Comparison of ENCODE assay signal across 28 cellular contexts in genomic region chr3:123464211-123464610, GRCh38.
"Had no signal": no experiment of that assay in that cellular context is flagged by ENCODE, and none has a peak within 500 bp of the region (broad histone marks: within the 10 kb centered on the region; RNA-seq: fewer than 3 reads in every experiment).

No MANE protein-coding gene starts in this region.

- H3K4me3 ChIP-seq: stomach, suprapubic skin, testis, thoracic aorta, thyroid gland, tibial artery, tibial nerve, transverse colon, upper lobe of left lung, upper lobe of right lung, uterus, vagina had no signal

- H3K4me1 Mint-ChIP-seq: stimulated activated effector memory CD8-positive, alpha-beta T cell treated with anti-CD3 and anti-CD28 coated beads, Interleukin-12 subunit alpha, Interleukin-12 subunit beta, amount 100 ng/mL, for 72 hours; stimulated activated memory B cell treated with anti-CD40 and anti-IgM and Interleukin-4, amounts not matched to agents 10 μg/mL and 1 μg/mL and 100 μg/mL, for 72 hours; stimulated activated naive B cell treated with anti-CD40 and anti-IgM and Interleukin-4, amounts not matched to agents 10 μg/mL and 1 μg/mL and 100 μg/mL, for 72 hours; stimulated activated naive CD8-positive, alpha-beta T cell treated with anti-CD3 and anti-CD28 coated beads, Interleukin-15, amount 100 ng/mL, for 72 hours had no signal

- ATAC-seq: stimulated activated effector memory CD8-positive, alpha-beta T cell treated with anti-CD3 and anti-CD28 coated beads, Interleukin-12 subunit alpha, Interleukin-12 subunit beta, amount 100 ng/mL, for 72 hours; stimulated activated memory B cell treated with anti-CD40 and anti-IgM and Interleukin-4, amounts not matched to agents 10 μg/mL and 1 μg/mL and 100 μg/mL, for 72 hours; stimulated activated naive B cell treated with anti-CD40 and anti-IgM and Interleukin-4, amounts not matched to agents 10 μg/mL and 1 μg/mL and 100 μg/mL, for 72 hours; stimulated activated naive CD8-positive, alpha-beta T cell treated with anti-CD3 and anti-CD28 coated beads, Interleukin-15, amount 100 ng/mL, for 72 hours; stimulated activated naive CD8-positive, alpha-beta T cell treated with anti-CD3 and anti-CD28 coated beads, Interleukin-15, Interleukin-2, amounts not matched to agents 100 U/mL and 50 U/mL, for 24 hours; upper lobe of right lung had no signal

- H3K9me3 Mint-ChIP-seq: stimulated activated effector memory CD8-positive, alpha-beta T cell treated with anti-CD3 and anti-CD28 coated beads, Interleukin-12 subunit alpha, Interleukin-12 subunit beta, amount 100 ng/mL, for 72 hours; stimulated activated memory B cell treated with anti-CD40 and anti-IgM and Interleukin-4, amounts not matched to agents 10 μg/mL and 1 μg/mL and 100 μg/mL, for 72 hours; stimulated activated naive B cell treated with anti-CD40 and anti-IgM and Interleukin-4, amounts not matched to agents 10 μg/mL and 1 μg/mL and 100 μg/mL, for 72 hours; stimulated activated naive CD8-positive, alpha-beta T cell treated with anti-CD3 and anti-CD28 coated beads, Interleukin-15, amount 100 ng/mL, for 72 hours; stimulated activated naive CD8-positive, alpha-beta T cell treated with anti-CD3 and anti-CD28 coated beads, Interleukin-15, Interleukin-2, amounts not matched to agents 100 ng/mL and 50 ng/mL, for 24 hours; type B pancreatic cell had no signal

- H3K27me3 ChIP-seq: testis, thyroid gland, tibial artery, transverse colon, upper lobe of left lung, upper lobe of right lung, uterus, vagina had no signal

- H3K27ac ChIP-seq: stomach, suprapubic skin, testis, thoracic aorta, thyroid gland, tibial artery, tibial nerve, transverse colon, upper lobe of left lung, upper lobe of right lung, uterus, vagina had no signal

- H3K36me3 Mint-ChIP-seq: stimulated activated effector memory CD8-positive, alpha-beta T cell treated with anti-CD3 and anti-CD28 coated beads, Interleukin-12 subunit alpha, Interleukin-12 subunit beta, amount 100 ng/mL, for 72 hours; stimulated activated memory B cell treated with anti-CD40 and anti-IgM and Interleukin-4, amounts not matched to agents 10 μg/mL and 1 μg/mL and 100 μg/mL, for 72 hours; stimulated activated naive B cell treated with anti-CD40 and anti-IgM and Interleukin-4, amounts not matched to agents 10 μg/mL and 1 μg/mL and 100 μg/mL, for 72 hours; type B pancreatic cell had no signal

- DNase-seq: stimulated activated CD4-positive, alpha-beta T cell treated with anti-CD3 and anti-CD28 coated beads, Interleukin-2, amount 100 ng/mL, for 48 hours; stimulated activated CD4-positive, alpha-beta T cell treated with anti-CD3 and anti-CD28 coated beads, Interleukin-4, amount 100 ng/mL, for 1 hour; stimulated activated CD4-positive, alpha-beta T cell treated with anti-CD3 and anti-CD28 coated beads, Interleukin-4, amount 100 ng/mL, for 24 hours; stimulated activated CD4-positive, alpha-beta T cell treated with anti-CD3 and anti-CD28 coated beads, Interleukin-4, amount 100 ng/mL, for 4 hours; stimulated activated CD8-positive, alpha-beta memory T cell treated with anti-CD3 and anti-CD28 coated beads, Interleukin-4, amount 100 ng/mL, for 48 hours; stimulated activated naive B cell treated with anti-CD40 and anti-IgM and Interleukin-4, amounts not matched to agents 10 μg/mL and 1 μg/mL and 100 μg/mL, for 72 hours; stimulated activated naive CD4-positive, alpha-beta T cell; stimulated activated naive CD4-positive, alpha-beta T cell treated with Interleukin-2 at 50 U/mL for 16 hours; stimulated activated naive CD8-positive, alpha-beta T cell treated with anti-CD3 and anti-CD28 coated beads, Interleukin-15, amount 100 ng/mL, for 72 hours; stimulated activated naive CD8-positive, alpha-beta T cell treated with anti-CD3 and anti-CD28 coated beads, Interleukin-15, Interleukin-2, amounts not matched to agents 100 U/mL and 50 U/mL, for 24 hours; stomach; substantia nigra; testis; thyroid gland; tibial artery; transverse colon; trophoblast cell; upper lobe of left lung; upper lobe of right lung; uterus had no signal

- H3K4me1 ChIP-seq: stomach, suprapubic skin, testis, tibial artery, tibial nerve, transverse colon, upper lobe of left lung, upper lobe of right lung, uterus, vagina had no signal

- H3K36me3 ChIP-seq: stomach, suprapubic skin, thoracic aorta, thyroid gland, tibial artery, tibial nerve, transverse colon, upper lobe of left lung, upper lobe of right lung, uterus, vagina had no signal

- H3K4me3 Mint-ChIP-seq: stimulated activated effector memory CD8-positive, alpha-beta T cell treated with anti-CD3 and anti-CD28 coated beads, Interleukin-12 subunit alpha, Interleukin-12 subunit beta, amount 100 ng/mL, for 72 hours; stimulated activated memory B cell treated with anti-CD40 and anti-IgM and Interleukin-4, amounts not matched to agents 10 μg/mL and 1 μg/mL and 100 μg/mL, for 72 hours; stimulated activated naive B cell treated with anti-CD40 and anti-IgM and Interleukin-4, amounts not matched to agents 10 μg/mL and 1 μg/mL and 100 μg/mL, for 72 hours; stimulated activated naive CD8-positive, alpha-beta T cell treated with anti-CD3 and anti-CD28 coated beads, Interleukin-15, amount 100 ng/mL, for 72 hours; stimulated activated naive CD8-positive, alpha-beta T cell treated with anti-CD3 and anti-CD28 coated beads, Interleukin-15, Interleukin-2, amounts not matched to agents 100 ng/mL and 50 ng/mL, for 24 hours; type B pancreatic cell had no signal

- H3K9me3 ChIP-seq: stomach, suprapubic skin, testis, thoracic aorta, thyroid gland, tibial artery, tibial nerve, transverse colon, upper lobe of left lung, upper lobe of right lung, uterus, vagina had no signal

- H3K27ac Mint-ChIP-seq: stimulated activated effector memory CD8-positive, alpha-beta T cell treated with anti-CD3 and anti-CD28 coated beads, Interleukin-12 subunit alpha, Interleukin-12 subunit beta, amount 100 ng/mL, for 72 hours; stimulated activated memory B cell treated with anti-CD40 and anti-IgM and Interleukin-4, amounts not matched to agents 10 μg/mL and 1 μg/mL and 100 μg/mL, for 72 hours; stimulated activated naive B cell treated with anti-CD40 and anti-IgM and Interleukin-4, amounts not matched to agents 10 μg/mL and 1 μg/mL and 100 μg/mL, for 72 hours; stimulated activated naive CD8-positive, alpha-beta T cell treated with anti-CD3 and anti-CD28 coated beads, Interleukin-15, amount 100 ng/mL, for 72 hours; stimulated activated naive CD8-positive, alpha-beta T cell treated with anti-CD3 and anti-CD28 coated beads, Interleukin-15, Interleukin-2, amounts not matched to agents 100 ng/mL and 50 ng/mL, for 24 hours; type B pancreatic cell had no signal
